Comparison of ENCODE assay signal across 8 cellular contexts in genomic region chr10:84264611-84265141, GRCh38. TPM values are rescaled to one million over a fixed set of nuclear protein-coding genes. Genes with fewer than 3 reads are reported as not detected.
DNase-seq lines count a peak whose midpoint lies in the region; ATAC-seq and TF ChIP-seq lines count a peak whose summit lies in the region.

No MANE protein-coding gene starts in this region.

- TF ChIP-seq CTCF in IMR-90 (conservative IDR thresholded peaks at IDR 0.05; ENCODE audit: low read depth, low read length) (peak; percentile 96), Peyer's patch (IDR thresholded peaks at IDR 0.05) (peak; percentile 41 to 91 (median 88)), fibroblast of villous mesenchyme (IDR thresholded peaks at IDR 0.05; ENCODE audit: insufficient read depth, low read depth, low read length) (peak; percentile 97), suprapubic skin (IDR thresholded peaks at IDR 0.05) (peak; percentile 78 to 90)

- H4K20me1 ChIP-seq in IMR-90 (ENCODE audit: insufficient read depth, low read length): no peaks in the 10 kb centered on the region

- in situ Hi-C loops in IMR-90 (cut with MboI; ENCODE audit: low sequenced_read_pairs): loop anchor here (5.0 to 10.0 kb wide), 2 partner anchors 100 to 268 kb away; no protein-coding TSS in a partner anchor

- H3K4me1 Mint-ChIP-seq in activated T-helper 1 cell treated with anti-CD3 and anti-CD28 coated beads, Interleukin-12 subunit alpha, Interleukin-12 subunit beta, Interleukin-2, Interleukin-4 antibody, amounts not matched to agents 30 ng/mL and 10 ng/mL and 1 ng/mL, durations not matched to agents 14 hours and 24 hours and 36 hours (ENCODE audit: low read depth): peaks cover 20% of the 10 kb centered on the region

- POLR2A ChIA-PET in IMR-90 (lab: Charles Lee; ENCODE audit: unreplicated experiment): no interaction called here

- no peak overlapping the region for H3K18ac ChIP-seq in IMR-90 (ENCODE audit: low read depth, low read length)

- H2AK5ac ChIP-seq in IMR-90 (ENCODE audit: low read depth, low read length): peak overlapping the region; percentile 42; the same call in 1 of the 2 replicates

- no peak overlapping the region for H3K9ac ChIP-seq in IMR-90 (ENCODE audit: low read depth, low read length)

- TF ChIP-seq RAD21 in IMR-90 (IDR thresholded peaks at IDR 0.05; ENCODE audit: low read length): peak; percentile 97

- peaks cover 3% of the 10 kb centered on the region; the same call in 1 of the 2 replicates for H3K27me3 ChIP-seq in IMR-90 (ENCODE audit: control insufficient read depth, insufficient read depth, low read length)
- H3K27me3 ChIP-seq in Peyer's patch: no peaks in the 10 kb centered on the region
- H3K27me3 ChIP-seq in suprapubic skin: peaks cover 3% of the 10 kb centered on the region

- H4K8ac ChIP-seq in IMR-90 (ENCODE audit: low read depth in 2 of 2, low read length in 2 of 2): peak overlapping the region in 1 of 2 experiments; percentile 49; a peak in 1 of 4 replicates

- TF ChIP-seq EP300 in suprapubic skin (IDR thresholded peaks at IDR 0.05): no peak

- H3K4me1 ChIP-seq in IMR-90 (ENCODE audit: control insufficient read depth, insufficient read depth, low read length): no peaks in the 10 kb centered on the region
- no peaks in the 10 kb centered on the region for H3K4me1 ChIP-seq in Peyer's patch
- no peaks in the 10 kb centered on the region for H3K4me1 ChIP-seq in suprapubic skin

- peak; percentile 49; the same call in 1 of the 2 replicates for TF ChIP-seq POLR2A in IMR-90 (IDR thresholded peaks at IDR 0.05; ENCODE audit: low read depth, low read length)
- TF ChIP-seq POLR2A in Peyer's patch (IDR thresholded peaks at IDR 0.05): no peak
- TF ChIP-seq POLR2A in suprapubic skin (IDR thresholded peaks at IDR 0.05): no peak

- H3K36me3 ChIP-seq in IMR-90 (ENCODE audit: control insufficient read depth, insufficient read depth, low read length) (no peaks in the 10 kb centered on the region), Peyer's patch (no peaks in the 10 kb centered on the region), suprapubic skin (no peaks in the 10 kb centered on the region)

- H3K4ac ChIP-seq in IMR-90 (ENCODE audit: low read depth, low read length): peak overlapping the region; percentile 42

- H2BK15ac ChIP-seq in IMR-90 (ENCODE audit: low read depth, low read length): peak overlapping the region; percentile 60; the same call in 2 of the 3 replicates

- peak overlapping the region; percentile 58 for H2BK120ac ChIP-seq in IMR-90 (ENCODE audit: low read depth, low read length)

- BruUV-seq in IMR-90 (replicated peaks; lab: Mats Ljungman, UMichigan): no TSS peak

- H2AK9ac ChIP-seq in IMR-90 (replicated peaks; ENCODE audit: low read depth, low read length, poor library complexity): peak overlapping the region; percentile 80

- H3K27ac Mint-ChIP-seq in activated T-helper 1 cell treated with anti-CD3 and anti-CD28 coated beads, Interleukin-12 subunit alpha, Interleukin-12 subunit beta, Interleukin-2, Interleukin-4 antibody, amounts not matched to agents 30 ng/mL and 10 ng/mL and 1 ng/mL, durations not matched to agents 14 hours and 24 hours and 36 hours: no peak overlapping the region

- CTCF ChIA-PET in IMR-90 (lab: Yijun Ruan, JAX): interaction anchor here (0.5 to 2.1 kb wide), 3 partner anchors 43 to 277 kb away, joined by 3 to 15 read pairs (median 5); no protein-coding TSS in a partner anchor

- peak overlapping the region; percentile 21 for H2BK20ac ChIP-seq in IMR-90 (ENCODE audit: low read depth, low read length)

- peaks cover 17% of the 10 kb centered on the region for H3K27me3 Mint-ChIP-seq in activated T-helper 1 cell treated with anti-CD3 and anti-CD28 coated beads, Interleukin-12 subunit alpha, Interleukin-12 subunit beta, Interleukin-2, Interleukin-4 antibody, amounts not matched to agents 30 ng/mL and 10 ng/mL and 1 ng/mL, durations not matched to agents 14 hours and 24 hours and 36 hours (ENCODE audit: insufficient read depth)

- peak; percentile 78 for DNase-seq in ELF-1 (ENCODE audit: low read depth, low spot score)
- peak; percentile 66 for DNase-seq in IMR-90
- peak; percentile 50 to 86 (median 78) for DNase-seq in Peyer's patch
- peak; percentile 53 for DNase-seq in activated T-helper 1 cell treated with anti-CD3 and anti-CD28 coated beads, Interleukin-12 subunit alpha, Interleukin-12 subunit beta, Interleukin-2, Interleukin-4 antibody, amounts not matched to agents 30 ng/mL and 10 ng/mL and 1 ng/mL, durations not matched to agents 14 hours and 24 hours and 36 hours (ENCODE audit: low spot score)
- DNase-seq in fibroblast of villous mesenchyme (ENCODE audit: low read depth): peak; percentile 47
- DNase-seq in occipital lobe (lab: John Stamatoyannopoulos, UW): peak; percentile 59
- no peak for DNase-seq in suprapubic skin (ENCODE audit: low spot score in 2 of 2)

- peak; percentile 91 for ATAC-seq in GM21717 (IDR thresholded peaks at IDR 0.05; ENCODE audit: unreplicated experiment)
- peak; percentile 99 for ATAC-seq in IMR-90 (ENCODE audit: low read depth)

- no peak overlapping the region; the same call in none of the 2 replicates for H3K4me2 ChIP-seq in IMR-90 (ENCODE audit: low read depth, low read length)

- H2BK5ac ChIP-seq in IMR-90 (ENCODE audit: low read depth, low read length, poor library complexity, severe bottlenecking): no peak overlapping the region

- no peaks in the 10 kb centered on the region; the same call in 1 of the 2 replicates for H3K9me1 ChIP-seq in IMR-90 (ENCODE audit: insufficient read depth, low read length)

- dilution Hi-C loops in IMR-90 (cut with HindIII; ENCODE audit: low sequenced_read_pairs, unreplicated experiment): no loop called here

- H3K4me3 ChIP-seq in IMR-90 (ENCODE audit: insufficient read depth, low read depth, low read length) (no peak overlapping the region), Peyer's patch (no peak overlapping the region), fibroblast of villous mesenchyme (ENCODE audit: low read depth, low read length) (no peak overlapping the region), suprapubic skin (no peak overlapping the region)

- H3K4me3 Mint-ChIP-seq in activated T-helper 1 cell treated with anti-CD3 and anti-CD28 coated beads, Interleukin-12 subunit alpha, Interleukin-12 subunit beta, Interleukin-2, Interleukin-4 antibody, amounts not matched to agents 30 ng/mL and 10 ng/mL and 1 ng/mL, durations not matched to agents 14 hours and 24 hours and 36 hours: no peak overlapping the region

- no peak overlapping the region for H4K5ac ChIP-seq in IMR-90 (ENCODE audit: low read depth, low read length)

- intact Hi-C loops in IMR-90 (cut with micrococcal nuclease): loop anchor here (1.0 to 5.0 kb wide), 4 partner anchors 63 to 273 kb away; partner anchors contain the start of gene CCSER2
- intact Hi-C loops in activated T-helper 1 cell treated with anti-CD3 and anti-CD28 coated beads, Interleukin-12 subunit alpha, Interleukin-12 subunit beta, Interleukin-2, Interleukin-4 antibody, amounts not matched to agents 30 ng/mL and 10 ng/mL and 1 ng/mL, durations not matched to agents 14 hours and 24 hours and 36 hours (cut with micrococcal nuclease): loop anchor here (1.0 to 10.0 kb wide), 7 partner anchors 43 to 450 kb away; no protein-coding TSS in a partner anchor

- H3K14ac ChIP-seq in IMR-90 (replicated peaks; ENCODE audit: low read depth, low read length): no peak overlapping the region

- no peak overlapping the region for H3K56ac ChIP-seq in IMR-90 (ENCODE audit: extremely low read depth, insufficient read depth, low read length)

- no peaks in the 10 kb centered on the region for H3K36me3 Mint-ChIP-seq in activated T-helper 1 cell treated with anti-CD3 and anti-CD28 coated beads, Interleukin-12 subunit alpha, Interleukin-12 subunit beta, Interleukin-2, Interleukin-4 antibody, amounts not matched to agents 30 ng/mL and 10 ng/mL and 1 ng/mL, durations not matched to agents 14 hours and 24 hours and 36 hours (ENCODE audit: low read depth)

- no peak overlapping the region for H3K27ac ChIP-seq in IMR-90 (ENCODE audit: insufficient read depth, low read length)
- H3K27ac ChIP-seq in Peyer's patch: no peak overlapping the region
- H3K27ac ChIP-seq in suprapubic skin: no peak overlapping the region

- peak overlapping the region; percentile 74 for H2AFZ ChIP-seq in IMR-90 (replicated peaks; ENCODE audit: low read length, poor library complexity)

- H3K9me3 Mint-ChIP-seq in activated T-helper 1 cell treated with anti-CD3 and anti-CD28 coated beads, Interleukin-12 subunit alpha, Interleukin-12 subunit beta, Interleukin-2, Interleukin-4 antibody, amounts not matched to agents 30 ng/mL and 10 ng/mL and 1 ng/mL, durations not matched to agents 14 hours and 24 hours and 36 hours: no peaks in the 10 kb centered on the region

- no peak overlapping the region for H3K23ac ChIP-seq in IMR-90 (ENCODE audit: low read depth, low read length)

- H3K79me1 ChIP-seq in IMR-90 (ENCODE audit: low read depth in 1 of 2, low read length in 2 of 2): no peaks in the 10 kb centered on the region

- H4K91ac ChIP-seq in IMR-90 (ENCODE audit: insufficient read depth, low read depth, low read length): no peak overlapping the region

- no peaks in the 10 kb centered on the region for H3K9me3 ChIP-seq in IMR-90 (ENCODE audit: control insufficient read depth, insufficient read depth, low read length)
- no peaks in the 10 kb centered on the region for H3K9me3 ChIP-seq in Peyer's patch
- H3K9me3 ChIP-seq in suprapubic skin: no peaks in the 10 kb centered on the region

- WGBS in IMR-90 (ENCODE audit: extremely low coverage in 2 of 2, insufficient read length in 1 of 2), 2 experiments: 0% methylated on average over 4 of the region's 11 CpGs; no CpG with 5 or more reads in 1 of the 2 experiments
- WGBS in suprapubic skin: 2% methylated on average over 11 of the region's 11 CpGs

RNA-seq across cellular contexts. Expression of gene RGR, which starts 19.8 kb away (rescaled TPM):
- total RNA-seq in IMR-90 (2012; rRNA removed) (not detected in 2 replicates), Peyer's patch (1 to 10 TPM in 1 of 4 donors, not detected in 3; 4.0 TPM), fibroblast of villous mesenchyme (not detected in 2 replicates), occipital lobe (0.47 TPM), suprapubic skin (not detected)
- polyA plus RNA-seq in IMR-90 (2012; rRNA removed): not detected in 2 replicates
- polyA plus RNA-seq in IMR-90 (2012; cell fraction: cytosol; rRNA removed): not detected in 2 replicates
- not detected in 2 replicates for polyA plus RNA-seq in IMR-90 (2012; cell fraction: nucleus; rRNA removed; ENCODE audit: low replicate concordance)
- not detected in 2 replicates for total RNA-seq in activated T-helper 1 cell treated with anti-CD3 and anti-CD28 coated beads, Interleukin-12 subunit alpha, Interleukin-12 subunit beta, Interleukin-2, Interleukin-4 antibody, amounts not matched to agents 30 ng/mL and 10 ng/mL and 1 ng/mL, durations not matched to agents 14 hours and 24 hours and 36 hours

RNA-seq across cellular contexts. Expression of gene LRIT1, which starts 23.3 kb away (rescaled TPM):
- not detected in 2 replicates for total RNA-seq in IMR-90 (2012; rRNA removed)
- polyA plus RNA-seq in IMR-90 (2012; rRNA removed): not detected in 2 replicates
- not detected in 2 replicates for polyA plus RNA-seq in IMR-90 (2012; cell fraction: cytosol; rRNA removed)
- not detected in 2 replicates for polyA plus RNA-seq in IMR-90 (2012; cell fraction: nucleus; rRNA removed; ENCODE audit: low replicate concordance)
- not detected for total RNA-seq in Peyer's patch
- total RNA-seq in activated T-helper 1 cell treated with anti-CD3 and anti-CD28 coated beads, Interleukin-12 subunit alpha, Interleukin-12 subunit beta, Interleukin-2, Interleukin-4 antibody, amounts not matched to agents 30 ng/mL and 10 ng/mL and 1 ng/mL, durations not matched to agents 14 hours and 24 hours and 36 hours: not detected in 2 replicates
- total RNA-seq in fibroblast of villous mesenchyme: not detected in 2 replicates
- total RNA-seq in occipital lobe: not detected
- not detected for total RNA-seq in suprapubic skin

RNA-seq across cellular contexts. Expression of gene LRIT2, which starts 39.3 kb away (rescaled TPM):
- not detected in 2 replicates for total RNA-seq in IMR-90 (2012; rRNA removed)
- not detected in 2 replicates for polyA plus RNA-seq in IMR-90 (2012; rRNA removed)
- polyA plus RNA-seq in IMR-90 (2012; cell fraction: cytosol; rRNA removed): not detected in 2 replicates
- polyA plus RNA-seq in IMR-90 (2012; cell fraction: nucleus; rRNA removed; ENCODE audit: low replicate concordance): not detected in 2 replicates
- not detected for total RNA-seq in Peyer's patch
- not detected in 2 replicates for total RNA-seq in activated T-helper 1 cell treated with anti-CD3 and anti-CD28 coated beads, Interleukin-12 subunit alpha, Interleukin-12 subunit beta, Interleukin-2, Interleukin-4 antibody, amounts not matched to agents 30 ng/mL and 10 ng/mL and 1 ng/mL, durations not matched to agents 14 hours and 24 hours and 36 hours
- total RNA-seq in fibroblast of villous mesenchyme: not detected in 2 replicates
- total RNA-seq in occipital lobe: not detected
- total RNA-seq in suprapubic skin: not detected

Comparison
In these comparisons a context has a peak if more than half of its experiments do, and no peak if none do; other contexts are left out.
1. DNase-seq: peak in ELF-1 (single experiment), IMR-90 (single experiment), Peyer's patch (3 of 3), activated T-helper 1 cell treated with anti-CD3 and anti-CD28 coated beads, Interleukin-12 subunit alpha, Interleukin-12 subunit beta, Interleukin-2, Interleukin-4 antibody, amounts not matched to agents 30 ng/mL and 10 ng/mL and 1 ng/mL, durations not matched to agents 14 hours and 24 hours and 36 hours (single experiment), fibroblast of villous mesenchyme (single experiment) and occipital lobe (single experiment); none in suprapubic skin (0 of 2).
2. Peak in every context shown above with its lines, with median percentiles within 50 percentile points of each other: CTCF ChIP-seq.